In genomic region chr22:42292726-42293520, GRCh38 we compare ENCODE assay signal across 23 cellular contexts. TPM values are rescaled to one million over a fixed set of nuclear protein-coding genes. Genes with fewer than 3 reads are reported as not detected.
DNase-seq lines count a peak whose midpoint lies in the region; ATAC-seq, FAIRE-seq and TF ChIP-seq lines count a peak whose summit lies in the region.
"Had no signal": no experiment of that assay in that cellular context is flagged by ENCODE, and none has a peak within 500 bp of the region (broad histone marks: within the 10 kb centered on the region; RNA-seq: fewer than 3 reads in every experiment).

No MANE protein-coding gene starts in this region.

- no peaks in the 10 kb centered on the region for H3K27me3 ChIP-seq in breast epithelium
- no peaks in the 10 kb centered on the region for H3K27me3 ChIP-seq in body of pancreas
- no peaks in the 10 kb centered on the region for H3K27me3 ChIP-seq in small intestine (ENCODE audit: control insufficient read depth in 2 of 2, insufficient read depth in 2 of 2, low read length in 2 of 2)
- no peaks in the 10 kb centered on the region for H3K27me3 ChIP-seq in SJCRH30

- FAIRE-seq in small intestine (lab: Jason Lieb, UNC) = no peak
- FAIRE-seq: astrocyte, D721Med had no signal

- H3K4me3 ChIP-seq in breast epithelium (no peak overlapping the region), body of pancreas (no peak overlapping the region), small intestine (ENCODE audit: low read depth in 1 of 2, low read length in 2 of 2) (no peak overlapping the region), SJCRH30 (no peak overlapping the region)
- H3K4me3 ChIP-seq: left ventricle myocardium inferior, thoracic aorta had no signal

- ATAC-seq in body of pancreas = peak; percentile 59

- H3K9me3 ChIP-seq in breast epithelium (no peaks in the 10 kb centered on the region), body of pancreas (no peaks in the 10 kb centered on the region), small intestine (ENCODE audit: control insufficient read depth, low read depth) (no peaks in the 10 kb centered on the region), SJCRH30 (replicated peaks) (no peaks in the 10 kb centered on the region)
- H3K9me3 ChIP-seq: left ventricle myocardium inferior, thoracic aorta had no signal

- DNase-seq in T47D (ENCODE audit: low read depth in 1 of 2, low spot score in 1 of 2) = peak; percentile 26 to 70
- DNase-seq in breast epithelium (ENCODE audit: low spot score in 2 of 2) = no peak
- peak; percentile 50 for DNase-seq in NCI-H146 (lab: John Stamatoyannopoulos, UW)
- DNase-seq in body of pancreas = peak in 2 of 4 donors; percentile 48 to 51
- peak; percentile 72 for DNase-seq in small intestine
- no peak for DNase-seq in activated CD8-positive, alpha-beta memory T cell treated with anti-CD3 and anti-CD28 coated beads for 24 hours
- DNase-seq in NCI-H1105 treated with DMSO at 0.1 percent for 48 hours (lab: John Stamatoyannopoulos, UW) = no peak
- no peak for DNase-seq in SJCRH30
- DNase-seq: activated CD4-positive, alpha-beta memory T cell treated with anti-CD3 and anti-CD28 coated beads, Interleukin-2, amount 10 ng/mL, durations not matched to agents 7 days and 5 days; activated CD4-positive, CD25-positive, alpha-beta regulatory T cell treated with anti-CD3 and anti-CD28 coated beads, Interleukin-2, amount 50 U/mL, for 72 hours; activated effector memory CD4-positive, alpha-beta T cell treated with Interleukin-2 at 50 U/mL for 16 hours; activated naive CD8-positive, alpha-beta T cell treated with anti-CD3 and anti-CD28 coated beads, Interleukin-2, amount 10 ng/mL, durations not matched to agents 7 days and 5 days; activated T-cell treated with anti-CD3 and anti-CD28 coated beads for 4 hours; erythroblast; left ventricle myocardium inferior; naive thymus-derived CD8-positive, alpha-beta T cell; NCI-H2227 treated with DMSO at 0.1 percent for 48 hours; retina; SHP77 treated with DMSO at 0.1 percent for 48 hours; stimulated activated CD4-positive, alpha-beta T cell treated with anti-CD3 and anti-CD28 coated beads, Interleukin-4, amount 100 ng/mL, for 4 hours had no signal

- TF ChIP-seq POLR2A in breast epithelium (IDR thresholded peaks at IDR 0.05) (no peak), body of pancreas (IDR thresholded peaks at IDR 0.05) (no peak)

- no peak for TF ChIP-seq CTCF in breast epithelium (IDR thresholded peaks at IDR 0.05)
- TF ChIP-seq CTCF in body of pancreas (IDR thresholded peaks at IDR 0.05) = no peak

- 54 to 66% methylated on average over 7 to 12 of the region's 12 CpGs for WGBS in body of pancreas, 2 donors
- WGBS in small intestine, 3 donors = 38 to 66% (median 38%) methylated on average over 12 of the region's 12 CpGs

- H3K36me3 ChIP-seq in breast epithelium (no peaks in the 10 kb centered on the region), body of pancreas (replicated peaks in 1 of 2; ENCODE audit: insufficient read depth in 1 of 2, low read depth in 2 of 2) (no peaks in the 10 kb centered on the region), small intestine (ENCODE audit: control insufficient read depth in 2 of 2, insufficient read depth in 2 of 2, low read length in 2 of 2) (no peaks in the 10 kb centered on the region), SJCRH30 (no peaks in the 10 kb centered on the region)
- H3K36me3 ChIP-seq: left ventricle myocardium inferior, thoracic aorta had no signal

- intact Hi-C loops in breast epithelium (cut with DNase I; ENCODE audit: low total_unique reads) (no loop called here), body of pancreas (cut with DNase I) (no loop called here)

- in situ Hi-C loops in T47D (cut with HindIII; ENCODE audit: low pct_unique_long_range_greater_than_20kb, low sequenced_read_pairs) = no loop called here

- H3K4me1 ChIP-seq in breast epithelium (peaks cover 0 to 4% of the 10 kb centered on the region in 2 donors), body of pancreas (peaks cover 28% of the 10 kb centered on the region), small intestine (ENCODE audit: control insufficient read depth in 2 of 2, insufficient read depth in 1 of 2, low read depth in 1 of 2, low read length in 1 of 2) (peaks cover 0 to 8% of the 10 kb centered on the region in 2 donors), SJCRH30 (no peaks in the 10 kb centered on the region)

- H3K27ac ChIP-seq in breast epithelium (no peak overlapping the region), body of pancreas (peak overlapping the region in 1 of 4 donors; percentile 5), small intestine (ENCODE audit: low read depth in 1 of 2, low read length in 1 of 2) (peak overlapping the region in 1 of 2 donors; percentile 81), SJCRH30 (no peak overlapping the region)
- H3K27ac ChIP-seq: left ventricle myocardium inferior, thoracic aorta had no signal

RNA-seq across cellular contexts. Expression of gene TCF20, which starts 22.5 kb away (rescaled TPM):
- total RNA-seq in breast epithelium (10 to 100 TPM; 24.2 to 43.3 (median 36.1) TPM), body of pancreas (10 to 100 TPM; 17.8 to 19.7 TPM)
- polyA plus RNA-seq in small intestine = 10 to 100 TPM in 1 of 3 donors, 1 to 10 TPM in 2; 6.2 to 20.0 (median 6.9) TPM
- total RNA-seq in SJCRH30 (2014; rRNA removed; shearing (Covaris generic)) = 34.6 and 36.5 TPM in 2 replicates

Comparison
In these comparisons a context has a peak if more than half of its experiments do, and no peak if none do; other contexts are left out.
1. DNase-seq: peak in T47D (2 of 2), NCI-H146 (single experiment) and small intestine (single experiment); none in breast epithelium (0 of 2), activated CD8-positive, alpha-beta memory T cell treated with anti-CD3 and anti-CD28 coated beads for 24 hours (single experiment), NCI-H1105 treated with DMSO at 0.1 percent for 48 hours (single experiment) and SJCRH30 (0 of 2).